In genomic region chr21:15462092-15462491, GRCh38 we compare ENCODE assay signal across 1 cellular context.
TF ChIP-seq lines count a peak whose summit lies in the region.

No MANE protein-coding gene starts in this region.

TF ChIP-seq in HepG2, 621 proteins besides CTCF, POLR2A, EP300 and RAD21 (continued from another document):
- TF ChIP-seq POGZ (CRISPR knock-in tag; IDR thresholded peaks at IDR 0.05) (0 out of 2 replicates have a peak, but pooled peaks have one; percentile 28), NCOA2 (CRISPR knock-in tag; IDR thresholded peaks at IDR 0.05) (0 out of 2 replicates have a peak, but pooled peaks have one; percentile 29), ZNF652 (CRISPR knock-in tag; IDR thresholded peaks at IDR 0.05; ENCODE audit: borderline replicate concordance, low read depth) (peak; percentile 56; the same call in 1 of the 2 replicates), ZNF317 (CRISPR knock-in tag; IDR thresholded peaks at IDR 0.05) (peak; percentile 52; the same call in 1 of the 2 replicates), POLR2AphosphoS5 (IDR thresholded peaks at IDR 0.05; ENCODE audit: low read depth, low read length) (no peak), SOX13 (IDR thresholded peaks at IDR 0.05) (no peak), SOX13 (CRISPR knock-in tag; conservative IDR thresholded peaks at IDR 0.05 in 1 of 2, IDR thresholded peaks at IDR 0.05 in 1 of 2) (peak in 1 of 2 experiments; percentile 44; a peak in 2 of 4 replicates), HNRNPK (IDR thresholded peaks at IDR 0.05; ENCODE audit: low read depth, low read length, poor library complexity, severe bottlenecking) (no peak), RXRB (CRISPR knock-in tag; IDR thresholded peaks at IDR 0.05; ENCODE audit: borderline replicate concordance) (no peak), ARID5B (CRISPR knock-in tag; IDR thresholded peaks at IDR 0.05) (peak; percentile 39; the same call in 1 of the 2 replicates)
- TF ChIP-seq, protein P1, sequence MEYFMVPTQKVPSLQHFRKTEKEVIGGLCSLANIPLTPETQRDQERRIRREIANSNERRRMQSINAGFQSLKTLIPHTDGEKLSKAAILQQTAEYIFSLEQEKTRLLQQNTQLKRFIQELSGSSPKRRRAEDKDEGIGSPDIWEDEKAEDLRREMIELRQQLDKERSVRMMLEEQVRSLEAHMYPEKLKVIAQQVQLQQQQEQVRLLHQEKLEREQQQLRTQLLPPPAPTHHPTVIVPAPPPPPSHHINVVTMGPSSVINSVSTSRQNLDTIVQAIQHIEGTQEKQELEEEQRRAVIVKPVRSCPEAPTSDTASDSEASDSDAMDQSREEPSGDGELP (IDR thresholded peaks at IDR 0.05; ENCODE audit: borderline replicate concordance, low read depth): 0 out of 2 replicates have a peak, but pooled peaks have one; percentile 31
- TF ChIP-seq, protein P2, sequence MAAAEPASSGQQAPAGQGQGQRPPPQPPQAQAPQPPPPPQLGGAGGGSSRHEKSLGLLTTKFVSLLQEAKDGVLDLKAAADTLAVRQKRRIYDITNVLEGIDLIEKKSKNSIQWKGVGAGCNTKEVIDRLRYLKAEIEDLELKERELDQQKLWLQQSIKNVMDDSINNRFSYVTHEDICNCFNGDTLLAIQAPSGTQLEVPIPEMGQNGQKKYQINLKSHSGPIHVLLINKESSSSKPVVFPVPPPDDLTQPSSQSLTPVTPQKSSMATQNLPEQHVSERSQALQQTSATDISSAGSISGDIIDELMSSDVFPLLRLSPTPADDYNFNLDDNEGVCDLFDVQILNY (CRISPR knock-in tag; conservative IDR thresholded peaks at IDR 0.05): no peak
- TF ChIP-seq, protein P3, sequence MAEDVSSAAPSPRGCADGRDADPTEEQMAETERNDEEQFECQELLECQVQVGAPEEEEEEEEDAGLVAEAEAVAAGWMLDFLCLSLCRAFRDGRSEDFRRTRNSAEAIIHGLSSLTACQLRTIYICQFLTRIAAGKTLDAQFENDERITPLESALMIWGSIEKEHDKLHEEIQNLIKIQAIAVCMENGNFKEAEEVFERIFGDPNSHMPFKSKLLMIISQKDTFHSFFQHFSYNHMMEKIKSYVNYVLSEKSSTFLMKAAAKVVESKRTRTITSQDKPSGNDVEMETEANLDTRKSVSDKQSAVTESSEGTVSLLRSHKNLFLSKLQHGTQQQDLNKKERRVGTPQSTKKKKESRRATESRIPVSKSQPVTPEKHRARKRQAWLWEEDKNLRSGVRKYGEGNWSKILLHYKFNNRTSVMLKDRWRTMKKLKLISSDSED (CRISPR knock-in tag; IDR thresholded peaks at IDR 0.05): no peak
